In the genomic region with DNA sequence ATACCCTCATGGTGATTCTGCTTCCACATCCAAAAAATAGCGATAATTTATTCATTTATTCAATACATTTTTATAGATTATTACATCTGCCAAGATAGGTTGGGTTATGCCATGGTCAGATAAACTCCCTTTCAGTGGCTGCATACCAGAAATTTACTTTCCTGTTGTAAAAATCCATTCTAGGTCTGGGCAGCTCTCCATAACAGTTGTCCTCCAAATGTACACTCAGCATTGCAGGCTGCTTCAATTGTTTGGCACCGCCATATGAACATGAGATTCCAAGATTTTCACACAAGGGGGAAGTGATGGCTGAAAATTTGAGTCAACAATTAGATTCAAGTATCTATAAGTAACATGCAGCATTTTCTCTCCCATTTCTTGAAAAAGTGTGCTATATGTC, we compare ENCODE assay signal across 13 cellular contexts.
DNase-seq lines count a peak whose midpoint lies in the region; ATAC-seq and TF ChIP-seq lines count a peak whose summit lies in the region.
"Had no signal": no experiment of that assay in that cellular context is flagged by ENCODE, and none has a peak within 500 bp of the region (broad histone marks: within the 10 kb centered on the region; RNA-seq: fewer than 3 reads in every experiment).

No MANE protein-coding gene starts in this region.

- ATAC-seq in natural killer cell: no peak
- ATAC-seq: CD8-positive, alpha-beta T cell had no signal

- H3K4me3 Mint-ChIP-seq in glutamatergic neuron (ENCODE audit: unreplicated experiment) (no peak overlapping the region), natural killer cell (no peak overlapping the region)
- H3K4me3 Mint-ChIP-seq: B cell; CD8-positive, alpha-beta T cell had no signal

- no peak for TF ChIP-seq CTCF in glutamatergic neuron (IDR thresholded peaks at IDR 0.05; ENCODE audit: partially characterized antibody, unreplicated experiment)
- no peak for TF ChIP-seq CTCF in natural killer cell (IDR thresholded peaks at IDR 0.05)

- no peaks in the 10 kb centered on the region for H3K27me3 Mint-ChIP-seq in glutamatergic neuron (ENCODE audit: unreplicated experiment)
- no peaks in the 10 kb centered on the region for H3K27me3 Mint-ChIP-seq in natural killer cell (ENCODE audit: low read depth in 2 of 2)
- H3K27me3 Mint-ChIP-seq: B cell had no signal

- DNase-seq in G401 (ENCODE audit: low spot score) (peak; percentile 90), NCI-H446 treated with DMSO at 0.1 percent for 48 hours (lab: John Stamatoyannopoulos, UW) (peak; percentile 91), glutamatergic neuron (no peak), SW 1271 (lab: John Stamatoyannopoulos, UW) (no peak), natural killer cell (no peak), NCI-H2081 treated with DMSO at 0.1 percent for 48 hours (lab: John Stamatoyannopoulos, UW) (no peak), H4 (ENCODE audit: low spot score) (no peak)
- DNase-seq: 8988T; Calu3; CD8-positive, alpha-beta T cell; DND-41; EL had no signal

- in situ Hi-C loops in G401 (cut with HindIII; ENCODE audit: low sequenced_read_pairs): no loop called here

- intact Hi-C loops in natural killer cell (cut with micrococcal nuclease): no loop called here

- H3K4me1 Mint-ChIP-seq in glutamatergic neuron (ENCODE audit: low read depth, unreplicated experiment): peaks cover 7% of the 10 kb centered on the region
- no peaks in the 10 kb centered on the region for H3K4me1 Mint-ChIP-seq in natural killer cell
- H3K4me1 Mint-ChIP-seq: B cell had no signal

- H3K27ac Mint-ChIP-seq in glutamatergic neuron (ENCODE audit: unreplicated experiment) (peak overlapping the region; percentile 10), natural killer cell (no peak overlapping the region)
- H3K27ac Mint-ChIP-seq: B cell; CD8-positive, alpha-beta T cell had no signal

- peaks cover 11% of the 10 kb centered on the region for H3K9me3 Mint-ChIP-seq in glutamatergic neuron (ENCODE audit: unreplicated experiment)
- peaks cover 16 to 27% of the 10 kb centered on the region in 2 donors for H3K9me3 Mint-ChIP-seq in natural killer cell

- H3K36me3 Mint-ChIP-seq in glutamatergic neuron (ENCODE audit: unreplicated experiment): peaks cover 8% of the 10 kb centered on the region
- no peaks in the 10 kb centered on the region for H3K36me3 Mint-ChIP-seq in natural killer cell
- H3K36me3 Mint-ChIP-seq: CD8-positive, alpha-beta T cell had no signal

Comparison
In these comparisons a context has a peak if more than half of its experiments do, and no peak if none do; other contexts are left out.
1. DNase-seq: peak in G401 (single experiment) and NCI-H446 treated with DMSO at 0.1 percent for 48 hours (single experiment); none in glutamatergic neuron (single experiment), SW 1271 (0 of 2), natural killer cell (single experiment), NCI-H2081 treated with DMSO at 0.1 percent for 48 hours (single experiment) and H4 (single experiment).